ENCODE assay signal across 17 cellular contexts in the genomic region with DNA sequence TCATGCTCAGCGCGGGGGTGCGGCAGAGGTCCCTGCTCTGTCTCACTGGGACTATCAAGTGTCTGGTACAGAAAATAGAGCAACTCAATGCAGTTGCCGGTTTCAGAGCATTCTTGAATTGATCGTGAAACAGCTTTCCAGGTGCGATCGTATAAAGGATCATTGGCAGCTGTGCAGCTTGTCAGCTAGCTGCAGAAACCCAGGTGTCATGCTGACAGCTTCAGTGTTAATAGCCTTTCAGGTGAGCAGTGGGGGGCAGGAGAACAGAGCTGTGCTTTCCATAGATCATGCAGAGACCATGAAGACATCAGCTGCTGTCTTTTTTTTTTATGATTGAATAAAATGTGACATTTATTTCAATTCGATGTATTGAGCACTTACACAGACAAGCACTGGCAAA.
"Had no signal": no experiment of that assay in that cellular context is flagged by ENCODE, and none has a peak within 500 bp of the region (broad histone marks: within the 10 kb centered on the region; RNA-seq: fewer than 3 reads in every experiment).

No MANE protein-coding gene starts in this region.

- H3K4me3 ChIP-seq: cardiac muscle cell, heart left ventricle, pancreas, thoracic aorta had no signal

- H3K27ac Mint-ChIP-seq: activated B cell treated with CpG ODN at 0.5 μM for 24 hours; activated CD4-positive, alpha-beta T cell treated with anti-CD3 and anti-CD28 coated beads, Interleukin-2, amount 10 ng/mL, durations not matched to agents 24 days and 14 days; activated naive CD4-positive, alpha-beta T cell treated with anti-CD3 and anti-CD28 coated beads for 36 hours; activated T-helper 17 cell treated with anti-CD3 and anti-CD28 coated beads, Interleukin-2, amount 50 U/mL, for 72 hours; stimulated activated naive CD8-positive, alpha-beta T cell treated with anti-CD3 and anti-CD28 coated beads, Interleukin-15, amount 100 ng/mL, for 72 hours had no signal

- H3K4me3 Mint-ChIP-seq: activated B cell treated with CpG ODN at 0.5 μM for 24 hours; activated CD4-positive, alpha-beta T cell treated with anti-CD3 and anti-CD28 coated beads, Interleukin-2, amount 10 ng/mL, durations not matched to agents 24 days and 14 days; activated naive CD4-positive, alpha-beta T cell treated with anti-CD3 and anti-CD28 coated beads for 36 hours; activated T-helper 17 cell treated with anti-CD3 and anti-CD28 coated beads, Interleukin-2, amount 50 U/mL, for 72 hours; neural crest cell; stimulated activated naive CD8-positive, alpha-beta T cell treated with anti-CD3 and anti-CD28 coated beads, Interleukin-15, amount 100 ng/mL, for 72 hours had no signal

- FAIRE-seq: colon, keratinocyte, pancreas had no signal

- H3K27me3 ChIP-seq: cardiac muscle cell, foreskin keratinocyte, heart left ventricle, pancreas had no signal

- ATAC-seq: activated T-helper 17 cell treated with anti-CD3 and anti-CD28 coated beads, Interleukin-2, amount 50 U/mL, for 72 hours; foreskin keratinocyte; heart left ventricle; left ventricle myocardium superior; pancreas; stimulated activated naive CD8-positive, alpha-beta T cell treated with anti-CD3 and anti-CD28 coated beads, Interleukin-15, amount 100 ng/mL, for 72 hours had no signal

- H3K9me3 Mint-ChIP-seq: activated B cell treated with CpG ODN at 0.5 μM for 24 hours; activated CD4-positive, alpha-beta T cell treated with anti-CD3 and anti-CD28 coated beads, Interleukin-2, amount 10 ng/mL, durations not matched to agents 24 days and 14 days had no signal

- H3K4me1 ChIP-seq: foreskin keratinocyte, heart left ventricle, pancreas had no signal

- H3K27ac ChIP-seq: cardiac muscle cell, foreskin keratinocyte, heart left ventricle, pancreas, thoracic aorta had no signal

- DNase-seq: activated B cell treated with CpG ODN at 0.5 μM for 24 hours; activated CD4-positive, alpha-beta T cell treated with anti-CD3 and anti-CD28 coated beads, Interleukin-2, amount 10 ng/mL, durations not matched to agents 24 days and 14 days; activated naive CD4-positive, alpha-beta T cell treated with anti-CD3 and anti-CD28 coated beads for 36 hours; foreskin keratinocyte; heart left ventricle; left ventricle myocardium superior; mesendoderm; pancreas; stimulated activated CD4-positive, alpha-beta T cell treated with anti-CD3 and anti-CD28 coated beads, Interleukin-15, amount 100 ng/mL, for 24 hours; stimulated activated CD4-positive, alpha-beta T cell treated with anti-CD3 and anti-CD28 coated beads, Interleukin-4, amount 100 ng/mL, for 24 hours; stimulated activated naive CD8-positive, alpha-beta T cell treated with anti-CD3 and anti-CD28 coated beads, Interleukin-15, amount 100 ng/mL, for 72 hours had no signal

- H3K9me3 ChIP-seq: heart left ventricle, pancreas, thoracic aorta had no signal

- H3K4me1 Mint-ChIP-seq: activated CD4-positive, alpha-beta T cell treated with anti-CD3 and anti-CD28 coated beads, Interleukin-2, amount 10 ng/mL, durations not matched to agents 24 days and 14 days; activated T-helper 17 cell treated with anti-CD3 and anti-CD28 coated beads, Interleukin-2, amount 50 U/mL, for 72 hours; neural crest cell; stimulated activated naive CD8-positive, alpha-beta T cell treated with anti-CD3 and anti-CD28 coated beads, Interleukin-15, amount 100 ng/mL, for 72 hours had no signal

- H3K36me3 ChIP-seq: cardiac muscle cell, heart left ventricle, pancreas, thoracic aorta had no signal

- H3K27me3 Mint-ChIP-seq: activated B cell treated with CpG ODN at 0.5 μM for 24 hours; activated CD4-positive, alpha-beta T cell treated with anti-CD3 and anti-CD28 coated beads, Interleukin-2, amount 10 ng/mL, durations not matched to agents 24 days and 14 days; activated T-helper 17 cell treated with anti-CD3 and anti-CD28 coated beads, Interleukin-2, amount 50 U/mL, for 72 hours; stimulated activated naive CD8-positive, alpha-beta T cell treated with anti-CD3 and anti-CD28 coated beads, Interleukin-15, amount 100 ng/mL, for 72 hours had no signal
